In genomic region chr1:46223472-46223943, GRCh38 we compare ENCODE assay signal across 7 cellular contexts. TPM values are rescaled to one million over a fixed set of nuclear protein-coding genes. Genes with fewer than 3 reads are reported as not detected.
DNase-seq lines count a peak whose midpoint lies in the region; ATAC-seq and TF ChIP-seq lines count a peak whose summit lies in the region.

No MANE protein-coding gene starts in this region.

- H3K4me3 ChIP-seq in GM12875 (ENCODE audit: low read depth, low read length) (no peak overlapping the region), coronary artery (no peak overlapping the region), right lobe of liver (no peak overlapping the region)

- H3K27ac ChIP-seq in coronary artery (no peak overlapping the region), right lobe of liver (no peak overlapping the region)

- TF ChIP-seq CTCF in GM12875 (IDR thresholded peaks at IDR 0.05; ENCODE audit: borderline replicate concordance, insufficient read depth, low read depth, low read length) (peak; percentile 87), coronary artery (IDR thresholded peaks at IDR 0.05) (peak; percentile 89), right lobe of liver (IDR thresholded peaks at IDR 0.05) (peak; percentile 90 to 91 (median 90))

- H3K36me3 ChIP-seq in right lobe of liver, result no peaks in the 10 kb centered on the region

- H3K27me3 ChIP-seq in right lobe of liver, result no peaks in the 10 kb centered on the region

- WGBS in right lobe of liver (ENCODE audit: insufficient coverage, low coverage, low lambda C conversion rate, missing lambda C conversion rate), result 6% methylated on average over 6 of the region's 6 CpGs

- no peaks in the 10 kb centered on the region for H3K9me3 ChIP-seq in right lobe of liver

- H3K4me1 ChIP-seq in right lobe of liver, result no peaks in the 10 kb centered on the region

- intact Hi-C loops in right lobe of liver (cut with DNase I), result loop anchor here in 1 of 2 donors (5.0 kb wide), 1 partner anchor 191 kb away; no protein-coding TSS in a partner anchor

- ATAC-seq in HG03196 (IDR thresholded peaks at IDR 0.05; ENCODE audit: unreplicated experiment), result peak; percentile 58
- peak; percentile 90 to 98 (median 95) for ATAC-seq in right lobe of liver

- no peak for TF ChIP-seq POLR2A in right lobe of liver (IDR thresholded peaks at IDR 0.05)

- DNase-seq in NCI-H446 treated with DMSO at 0.1 percent for 48 hours (lab: John Stamatoyannopoulos, UW), result peak; percentile 83
- peak; percentile 36 to 39 for DNase-seq in activated CD4-positive, alpha-beta T cell treated with anti-CD3 and anti-CD28 coated beads for 24 hours (ENCODE audit: low read depth in 2 of 2)
- no peak for DNase-seq in coronary artery (ENCODE audit: low spot score)
- DNase-seq in right lobe of liver, result peak; percentile 52 to 71 (median 67)
- peak; percentile 37 to 54 (median 53) for DNase-seq in stimulated activated CD4-positive, alpha-beta T cell treated with anti-CD3 and anti-CD28 coated beads, TNF-alpha, amount 100 ng/mL, for 48 hours (ENCODE audit: low read depth in 3 of 3)

RNA-seq across cellular contexts. Expression of gene LURAP1, which starts 20.4 kb away (rescaled TPM):
- 1 to 10 TPM in 1 of 6 experiments, under 1 TPM in 5; 0.17 to 1.4 (median 0.31) TPM for total RNA-seq in right lobe of liver

RNA-seq across cellular contexts. Expression of gene RAD54L, which starts 24.1 kb away (rescaled TPM):
- 1 to 10 TPM in 1 of 6 experiments, under 1 TPM in 5; 0.27 to 2.5 (median 0.70) TPM for total RNA-seq in right lobe of liver

RNA-seq across cellular contexts. Expression of gene POMGNT1, which starts 25.3 kb away (rescaled TPM):
- total RNA-seq in right lobe of liver, result 10 to 100 TPM; 26.9 to 47.4 (median 38.8) TPM

RNA-seq across cellular contexts. Expression of gene P3R3URF, which starts 47.2 kb away (rescaled TPM):
- total RNA-seq in right lobe of liver, result not detected

RNA-seq across cellular contexts. Expression of gene TSPAN1, which starts 48.6 kb away (rescaled TPM):
- 1 to 10 TPM; 2.6 to 6.3 (median 3.6) TPM for total RNA-seq in right lobe of liver
